ENCODE assay signal across 9 cellular contexts in the genomic region with DNA sequence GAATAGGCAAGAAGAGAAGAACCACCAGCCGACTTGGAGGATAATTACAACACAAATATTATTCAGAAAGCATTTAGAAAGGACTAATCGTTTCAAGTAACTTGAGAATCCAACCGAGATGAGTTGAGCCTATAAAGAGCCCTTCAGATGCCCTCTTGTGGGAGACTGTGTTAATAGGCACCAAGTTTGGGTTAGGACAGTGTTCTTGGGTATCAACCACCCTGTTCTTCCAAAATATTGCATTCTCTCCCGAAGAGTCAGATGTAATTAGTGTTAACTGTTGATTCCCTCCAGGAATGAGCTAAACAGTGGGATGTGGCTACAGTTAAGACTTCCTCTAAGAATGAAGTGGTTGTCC.
DNase-seq lines count a peak whose midpoint lies in the region; ATAC-seq and TF ChIP-seq lines count a peak whose summit lies in the region.
"Had no signal": no experiment of that assay in that cellular context is flagged by ENCODE, and none has a peak within 500 bp of the region (broad histone marks: within the 10 kb centered on the region; RNA-seq: fewer than 3 reads in every experiment).

No MANE protein-coding gene starts in this region.

- H3K27ac ChIP-seq in OCI-LY7 (ENCODE audit: low read depth, low read length, poor library complexity, severe bottlenecking) (no peak overlapping the region), gastrocnemius medialis (no peak overlapping the region)

- TF ChIP-seq POLR2A in gastrocnemius medialis (IDR thresholded peaks at IDR 0.05) = no peak

- H4K20me1 ChIP-seq in OCI-LY7 (ENCODE audit: insufficient read depth, low read length) = no peaks in the 10 kb centered on the region

- TF ChIP-seq CTCF in AG09309 (IDR thresholded peaks at IDR 0.05; ENCODE audit: control insufficient read depth, insufficient read depth, low read depth, low read length, missing control alignments) (peak; percentile 70), OCI-LY7 (conservative IDR thresholded peaks at IDR 0.05; ENCODE audit: low read length) (peak; percentile 67), gastrocnemius medialis (IDR thresholded peaks at IDR 0.05 in 4 of 5, conservative IDR thresholded peaks at IDR 0.05 in 1 of 5) (peak in 3 of 5 experiments; percentile 22 to 41 (median 28)), mesothelial cell of epicardium (IDR thresholded peaks at IDR 0.05; ENCODE audit: unreplicated experiment) (no peak)

- no peaks in the 10 kb centered on the region for H3K4me1 ChIP-seq in OCI-LY7 (ENCODE audit: insufficient read depth, low read length, poor library complexity, severe bottlenecking)
- H3K4me1 ChIP-seq in gastrocnemius medialis = no peaks in the 10 kb centered on the region
- H3K4me1 ChIP-seq: HAP-1 had no signal

- CTCF ChIA-PET in OCI-LY7 (lab: Charles Lee; ENCODE audit: unreplicated experiment) = no interaction called here

- no peaks in the 10 kb centered on the region for H3K27me3 Mint-ChIP-seq in mesothelial cell of epicardium (ENCODE audit: low read depth)

- POLR2A ChIA-PET in OCI-LY7 (lab: Charles Lee) = interaction anchor here (0.5 to 0.8 kb wide), 2 partner anchors 79 to 82 kb away, joined by 3 to 4 read pairs; no protein-coding TSS in a partner anchor

- no TSS peak for BruUV-seq in OCI-LY7 (replicated peaks; lab: Mats Ljungman, UMichigan)

- H3K9me2 ChIP-seq in OCI-LY7 (ENCODE audit: insufficient read depth, low read length) = no peaks in the 10 kb centered on the region

- no peaks in the 10 kb centered on the region for H3K79me2 ChIP-seq in OCI-LY7 (ENCODE audit: insufficient read depth, low read depth, low read length)

- in situ Hi-C loops in gastrocnemius medialis (cut with MboI; ENCODE audit: low sequenced_read_pairs in 4 of 4) = no loop called here

- peak; percentile 62 for DNase-seq in AG09309 (ENCODE audit: low read depth)
- DNase-seq in H7 = peak; percentile 64
- peak; percentile 46 for DNase-seq in OCI-LY7 (ENCODE audit: low spot score)
- DNase-seq in fibroblast of the conjunctiva (ENCODE audit: low read depth) = peak; percentile 62
- DNase-seq in gastrocnemius medialis = no peak
- no peak for DNase-seq in activated CD8-positive, alpha-beta memory T cell treated with anti-CD3 and anti-CD28 coated beads for 24 hours
- no peak for DNase-seq in hypothalamus (lab: John Stamatoyannopoulos, UW)
- DNase-seq in mesothelial cell of epicardium (ENCODE audit: low spot score in 2 of 2, unreplicated experiment in 2 of 2) = no peak

- H3K4me3 ChIP-seq in AG09309 (ENCODE audit: control insufficient read depth, low read depth, low read length) = no peak overlapping the region
- no peak overlapping the region for H3K4me3 ChIP-seq in H7 (ENCODE audit: insufficient read depth, low read depth, low read length)
- H3K4me3 ChIP-seq in OCI-LY7 (ENCODE audit: low read depth, low read length, poor library complexity, severe bottlenecking) = no peak overlapping the region
- H3K4me3 ChIP-seq in gastrocnemius medialis = no peak overlapping the region
- H3K4me3 ChIP-seq: HAP-1 had no signal

- no peak for ATAC-seq in gastrocnemius medialis

- intact Hi-C loops in OCI-LY7 (cut with micrococcal nuclease; ENCODE audit: unreplicated experiment) (no loop called here), gastrocnemius medialis (cut with DNase I; ENCODE audit: low total_unique reads) (loop anchor here (1.0 kb wide), 1 partner anchor 256 kb away; no protein-coding TSS in a partner anchor)

- H3K9me3 ChIP-seq in OCI-LY7 (ENCODE audit: low read length) (no peaks in the 10 kb centered on the region), gastrocnemius medialis (no peaks in the 10 kb centered on the region)
- H3K9me3 ChIP-seq: HAP-1 had no signal

- H3K36me3 ChIP-seq in H7 (replicated peaks; ENCODE audit: control insufficient read depth, insufficient read depth, low read length) (peaks cover 3% of the 10 kb centered on the region), OCI-LY7 (ENCODE audit: insufficient read depth, low read length) (no peaks in the 10 kb centered on the region), gastrocnemius medialis (no peaks in the 10 kb centered on the region)

- H3K27ac Mint-ChIP-seq in mesothelial cell of epicardium = no peak overlapping the region

- no peak overlapping the region for H3K4me2 ChIP-seq in OCI-LY7 (ENCODE audit: low read length)

- H2AFZ ChIP-seq in OCI-LY7 (ENCODE audit: low read length) = no peak overlapping the region

- H3K4me3 Mint-ChIP-seq in mesothelial cell of epicardium = no peak overlapping the region

- peaks cover 6% of the 10 kb centered on the region for H3K4me1 Mint-ChIP-seq in mesothelial cell of epicardium

- H3K9me3 Mint-ChIP-seq in mesothelial cell of epicardium = peaks cover 4% of the 10 kb centered on the region

- H3K27me3 ChIP-seq in H7 (ENCODE audit: control insufficient read depth, insufficient read depth, low read length) (no peaks in the 10 kb centered on the region), gastrocnemius medialis (no peaks in the 10 kb centered on the region)

- H3K36me3 Mint-ChIP-seq in mesothelial cell of epicardium = peaks cover 3% of the 10 kb centered on the region

Comparison
In these comparisons a context has a peak if more than half of its experiments do, and no peak if none do; other contexts are left out.
1. DNase-seq: peak in AG09309 (single experiment), H7 (single experiment), OCI-LY7 (single experiment) and fibroblast of the conjunctiva (single experiment); none in gastrocnemius medialis (0 of 2), activated CD8-positive, alpha-beta memory T cell treated with anti-CD3 and anti-CD28 coated beads for 24 hours (single experiment), hypothalamus (0 of 51) and mesothelial cell of epicardium (0 of 2).